16 cellular contexts compared by ENCODE assay signal in the genomic region with DNA sequence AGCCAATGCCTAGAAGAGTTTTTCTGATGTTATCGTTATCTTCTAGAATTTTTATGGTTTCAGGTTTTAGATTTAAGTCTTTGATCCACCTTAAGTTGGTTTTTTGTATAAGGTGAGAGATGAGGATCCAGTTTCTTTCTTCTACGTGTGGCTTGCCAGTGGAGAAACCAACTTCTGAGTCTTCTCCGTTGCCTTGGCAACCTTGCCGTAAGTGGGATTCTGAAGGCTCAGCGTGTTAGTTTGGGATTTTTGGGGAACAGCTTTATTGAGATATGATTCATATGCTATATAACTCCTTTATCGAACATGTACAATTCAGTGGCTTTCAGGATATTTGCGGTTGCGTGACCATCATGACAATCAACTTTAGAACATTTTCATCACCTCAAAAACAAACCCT. TPM values are rescaled to one million over a fixed set of nuclear protein-coding genes. Genes with fewer than 3 reads are reported as not detected.
DNase-seq lines count a peak whose midpoint lies in the region; ATAC-seq, FAIRE-seq and TF ChIP-seq lines count a peak whose summit lies in the region.
"Had no signal": no experiment of that assay in that cellular context is flagged by ENCODE, and none has a peak within 500 bp of the region (broad histone marks: within the 10 kb centered on the region; RNA-seq: fewer than 3 reads in every experiment).

No MANE protein-coding gene starts in this region.

- no peaks in the 10 kb centered on the region for H3K9me1 ChIP-seq in K562 (ENCODE audit: control insufficient read depth, insufficient read depth, low read length)

- TF ChIP-seq POLR2A in K562 (conservative IDR thresholded peaks at IDR 0.05): no peak

- FAIRE-seq in K562 (lab: Jason Lieb, UNC): no peak

- TF ChIP-seq RAD21 in K562 (CRISPR knock-in tag; conservative IDR thresholded peaks at IDR 0.05 in 1 of 2, IDR thresholded peaks at IDR 0.05 in 1 of 2): no peak

- H4K20me1 ChIP-seq in K562 (replicated peaks; ENCODE audit: control insufficient read depth, insufficient read depth, low read length): peaks cover 28% of the 10 kb centered on the region

- no peaks in the 10 kb centered on the region for H3K27me3 Mint-ChIP-seq in nephron (ENCODE audit: low read depth)
- H3K27me3 Mint-ChIP-seq: B cell had no signal

- H3K4me3 ChIP-seq in HL-60 (replicated peaks; ENCODE audit: insufficient read depth, low read length) (no peak overlapping the region), K562 (no peak overlapping the region)
- H3K4me3 ChIP-seq: BLaER1 treated with 17β-estradiol and CSF1 and Interleukin-3, amounts not matched to agents 10 nM and 100 nM had no signal

- H3K4me2 ChIP-seq in K562 (ENCODE audit: insufficient read depth, low read length): no peak overlapping the region

- peak overlapping the region in 2 of 3 experiments; percentile 58 to 64 for H3K27ac Mint-ChIP-seq in nephron
- H3K27ac Mint-ChIP-seq: B cell; CD8-positive, alpha-beta T cell; HFFc6 had no signal

- H3K27me3 ChIP-seq in HL-60 (ENCODE audit: insufficient read depth, poor library complexity, severe bottlenecking) (no peaks in the 10 kb centered on the region), K562 (ENCODE audit: control insufficient read depth in 2 of 2, insufficient read depth in 2 of 2, low read length in 2 of 2) (no peaks in the 10 kb centered on the region)
- H3K27me3 ChIP-seq: BLaER1 treated with 17β-estradiol and CSF1 and Interleukin-3, amounts not matched to agents 10 nM and 100 nM had no signal

- H3K4me3 Mint-ChIP-seq in nephron: no peak overlapping the region
- H3K4me3 Mint-ChIP-seq: B cell; CD8-positive, alpha-beta T cell; HFFc6 had no signal

- no peak for TF ChIP-seq CTCF in HL-60 (IDR thresholded peaks at IDR 0.05; ENCODE audit: insufficient read depth, low read length)
- no peak for TF ChIP-seq CTCF in K562 (IDR thresholded peaks at IDR 0.05 in 2 of 3, conservative IDR thresholded peaks at IDR 0.05 in 1 of 3; ENCODE audit: insufficient read depth in 2 of 3, low read depth in 1 of 3, low read length in 3 of 3)
- TF ChIP-seq CTCF in nephron (IDR thresholded peaks at IDR 0.05; ENCODE audit: unreplicated experiment in 3 of 3): no peak

- POLR2A ChIA-PET in K562 (lab: Yijun Ruan, JAX): no interaction called here

- peaks cover 7 to 42% of the 10 kb centered on the region in 2 experiments for H3K4me1 ChIP-seq in K562 (replicated peaks in 1 of 2; ENCODE audit: control insufficient read depth in 2 of 2, insufficient read depth in 2 of 2, low read length in 2 of 2)

- DNase-seq in HL-60 (ENCODE audit: low read depth in 1 of 2, low spot score in 1 of 2) (peak in 1 of 2 experiments; percentile 25), K562 (ENCODE audit: extremely low read depth in 1 of 4, low spot score in 3 of 4) (no peak), superior temporal gyrus (ENCODE audit: extremely low spot score) (peak; percentile 12), NOMO-1 treated with DMSO at 0.1 percent for 48 hours (lab: John Stamatoyannopoulos, UW; ENCODE audit: unreplicated experiment) (no peak), HT-29 (ENCODE audit: low spot score) (no peak)
- DNase-seq in stimulated activated CD8-positive, alpha-beta memory T cell treated with anti-CD3 and anti-CD28 coated beads, Interleukin-4, amount 100 ng/mL, for 48 hours: no peak
- DNase-seq: Calu3; CD8-positive, alpha-beta T cell; DMS79 treated with DMSO at 0.1 percent for 48 hours; GOT3; H7; HFFc6 had no signal

- H3K9me3 ChIP-seq in K562 (replicated peaks; ENCODE audit: control insufficient read depth, insufficient read depth, low read depth, low read length): no peaks in the 10 kb centered on the region

- no peaks in the 10 kb centered on the region for H3K9me3 Mint-ChIP-seq in nephron
- H3K9me3 Mint-ChIP-seq: CD8-positive, alpha-beta T cell; HFFc6 had no signal

- H3K36me3 ChIP-seq in K562 (ENCODE audit: control insufficient read depth, insufficient read depth, low read length): peaks cover 16% of the 10 kb centered on the region; the same call in 2 of the 3 replicates

- H3K9ac ChIP-seq in K562 (ENCODE audit: insufficient read depth in 1 of 2, low read depth in 2 of 2, low read length in 2 of 2): no peak overlapping the region
- H3K9ac ChIP-seq: BLaER1 treated with 17β-estradiol and CSF1 and Interleukin-3, amounts not matched to agents 10 nM and 100 nM had no signal

- no peak overlapping the region for H2AFZ ChIP-seq in K562 (ENCODE audit: low read depth, low read length)

- H3K36me3 Mint-ChIP-seq in nephron (ENCODE audit: low read depth): peaks cover 33% of the 10 kb centered on the region
- H3K36me3 Mint-ChIP-seq: CD8-positive, alpha-beta T cell had no signal

- BruUV-seq in K562 (replicated peaks; lab: Mats Ljungman, UMichigan): no TSS peak

- peaks cover 63% of the 10 kb centered on the region for H3K4me1 Mint-ChIP-seq in nephron

- TF ChIP-seq EP300 in K562 (IDR thresholded peaks at IDR 0.05; ENCODE audit: low read length): no peak

- CTCF ChIA-PET in K562 (lab: Yijun Ruan, JAX; ENCODE audit: low intra/inter-chr PET ratio): no interaction called here

- intact Hi-C loops in K562 (cut with micrococcal nuclease): no loop called here

- in situ Hi-C loops in K562 (cut with MboI): no loop called here

- WGBS in K562 (ENCODE audit: insufficient coverage, low coverage, missing lambda C conversion rate): 93% methylated on average over 8 of the region's 8 CpGs

- H3K27ac ChIP-seq in HL-60 (replicated peaks) (peak overlapping the region; percentile 80), K562 (ENCODE audit: extremely low read depth, low read depth, low read length) (no peak overlapping the region)
- H3K27ac ChIP-seq: BLaER1 treated with 17β-estradiol and CSF1 and Interleukin-3, amounts not matched to agents 10 nM and 100 nM had no signal

- ATAC-seq in K562: no peak
- ATAC-seq: CD8-positive, alpha-beta T cell; HCT116 had no signal

- peaks cover 97% of the 10 kb centered on the region for H3K79me2 ChIP-seq in K562 (ENCODE audit: control insufficient read depth, insufficient read depth, low read length)

TF ChIP-seq in K562, 482 proteins besides CTCF, POLR2A, EP300 and RAD21:
- TF ChIP-seq ZC3H11A (IDR thresholded peaks at IDR 0.05; ENCODE audit: low read depth, low read length) (no peak), RFX1 (IDR thresholded peaks at IDR 0.05) (peak; percentile 50; the same call in 1 of the 2 replicates)

RNA-seq across cellular contexts. Expression of gene SMS, which starts 17.7 kb away (rescaled TPM):
- 13.0 and 19.7 TPM in 2 replicates for total RNA-seq in K562 (2011; cell fraction: chromatin; rRNA removed; ENCODE audit: low replicate concordance)
- 12.6 and 13.3 TPM in 2 replicates for total RNA-seq in K562 (2011; cell fraction: nucleolus; rRNA removed)
- 16.6 and 20.2 TPM in 2 replicates for total RNA-seq in K562 (2011; cell fraction: nucleoplasm; rRNA removed)
- total RNA-seq in K562 (2014; rRNA removed) (158 and 164 TPM in 2 replicates), K562 (2014; rRNA removed; fragmentation: Illumina TruSeq; extraction: Trizol) (193 and 211 TPM in 2 replicates), K562 (2015; rRNA removed; fragmentation: Illumina TruSeq; extraction: Trizol) (179 and 192 TPM in 2 replicates), K562 (2021) (150 and 152 TPM in 2 replicates)
- polyA plus RNA-seq in K562 (2011; rRNA removed) (75.5 and 111 TPM in 2 replicates), K562 (2014; fragmentation: Illumina TruSeq; extraction: Trizol) (181 and 193 TPM in 2 replicates), K562 (2014; fragmentation: Nextera tagmentation; extraction: Ambion mirVana) (10 to 100 TPM; 71.1 to 98.5 TPM), K562 (2014; rRNA removed) (133 TPM in 2 replicates)
- 63.9 and 64.3 TPM in 2 replicates for polyA plus RNA-seq in K562 (2011; cell fraction: cytosol; rRNA removed)
- 27.6 and 33.3 TPM in 2 replicates for polyA plus RNA-seq in K562 (2011; cell fraction: nucleus; rRNA removed)
- 98.5 and 157 TPM in 2 replicates for polyA plus RNA-seq in K562 (2012)
- 95.3 and 96.0 TPM in 2 replicates for polyA minus RNA-seq in K562 (2011; rRNA and poly(A)+ RNA removed)
- polyA minus RNA-seq in K562 (2011; cell fraction: cytosol; rRNA and poly(A)+ RNA removed): 81.9 and 89.6 TPM in 2 replicates
- polyA minus RNA-seq in K562 (2011; cell fraction: nucleus; rRNA and poly(A)+ RNA removed): 11.8 and 20.5 TPM in 2 replicates
- total RNA-seq in HT-29 (2014; rRNA removed; shearing (Covaris generic)): 134 and 173 TPM in 2 replicates
